In the genomic region with DNA sequence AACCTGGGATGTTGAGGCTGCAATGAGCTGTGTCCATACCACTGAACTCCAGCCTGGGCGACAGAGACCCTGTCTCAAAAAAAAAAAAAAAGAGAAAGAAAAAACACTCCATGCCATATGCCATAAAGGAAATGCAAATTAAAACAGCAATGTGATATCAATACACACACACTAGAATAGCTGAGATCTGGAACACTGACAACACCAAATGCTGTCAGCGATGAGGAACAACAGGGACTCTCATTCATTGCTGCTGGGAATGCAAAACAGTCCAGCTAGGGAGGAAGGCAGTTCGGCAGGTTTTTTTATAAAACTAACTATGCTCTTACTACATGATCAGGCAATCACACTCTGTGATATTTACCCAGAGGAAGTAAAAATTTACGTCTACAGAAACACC, we compare ENCODE assay signal across 22 cellular contexts. TPM values are rescaled to one million over a fixed set of nuclear protein-coding genes. Genes with fewer than 3 reads are reported as not detected.
DNase-seq lines count a peak whose midpoint lies in the region; TF ChIP-seq lines count a peak whose summit lies in the region.
"Had no signal": no experiment of that assay in that cellular context is flagged by ENCODE, and none has a peak within 500 bp of the region (broad histone marks: within the 10 kb centered on the region; RNA-seq: fewer than 3 reads in every experiment).

No MANE protein-coding gene starts in this region.

- DNase-seq in DMS 273 treated with DMSO at 0.1 percent for 48 hours (lab: John Stamatoyannopoulos, UW), result peak; percentile 23
- DNase-seq in NCI-H2107 (lab: John Stamatoyannopoulos, UW), result peak; percentile 34
- DNase-seq in occipital lobe (lab: John Stamatoyannopoulos, UW), result no peak
- DNase-seq in NCI-H1092 treated with DMSO at 0.1 percent for 48 hours (lab: John Stamatoyannopoulos, UW), result no peak
- no peak for DNase-seq in CD14-positive monocyte (ENCODE audit: low spot score)
- DNase-seq in DMS79 (lab: John Stamatoyannopoulos, UW), result no peak
- DNase-seq: activated CD4-positive, alpha-beta T cell treated with anti-CD3 and anti-CD28 coated beads for 48 hours; activated T-cell treated with anti-CD3 and anti-CD28 coated beads, Interleukin-2, amount 50 U/mL, for 4 hours; amniotic stem cell; foreskin keratinocyte; left ventricle myocardium superior; NCI-H1105 treated with DMSO at 0.1 percent for 48 hours; nephron progenitor cell; SJCRH30; stimulated activated naive CD4-positive, alpha-beta T cell treated with Interleukin-2 at 50 U/mL for 16 hours had no signal

- H3K4me3 Mint-ChIP-seq in nephron (peak overlapping the region in 2 of 3 experiments; percentile 47 to 61), CD14-positive monocyte (no peak overlapping the region)
- H3K4me3 Mint-ChIP-seq: activated T-cell treated with anti-CD3 and anti-CD28 coated beads, Interleukin-2, amount 50 U/mL, for 4 hours; nephron progenitor cell; T-helper 1 cell treated with Interleukin-12 subunit alpha and Interleukin-12 subunit beta and Interleukin-4 antibody, amounts not matched to agents 30 μg/mL and 1 μg/mL, for 36 hours had no signal

- H3K4me1 Mint-ChIP-seq in nephron (peaks cover 23% of the 10 kb centered on the region), CD14-positive monocyte (peaks cover 11% of the 10 kb centered on the region)

- peak overlapping the region; percentile 26 for H3K27ac ChIP-seq in VCaP
- H3K27ac ChIP-seq: BLaER1 treated with 17β-estradiol and CSF1 and Interleukin-3, amounts not matched to agents 10 nM and 100 nM; coronary artery; foreskin keratinocyte; SJCRH30 had no signal

- no peaks in the 10 kb centered on the region for H3K27me3 Mint-ChIP-seq in nephron (ENCODE audit: low read depth)
- H3K27me3 Mint-ChIP-seq in CD14-positive monocyte (ENCODE audit: low read depth in 3 of 3), result peaks cover 0 to 3% (median 0%) of the 10 kb centered on the region in 3 donors
- H3K27me3 Mint-ChIP-seq: IgD-negative memory B cell had no signal

- intact Hi-C loops in CD14-positive monocyte (cut with micrococcal nuclease), result loop anchor here (10.0 kb wide), 2 partner anchors 265 to 395 kb away; a partner anchor contains a TSS

- H3K27ac Mint-ChIP-seq in nephron, result peak overlapping the region in 1 of 3 experiments; percentile 69
- no peak overlapping the region for H3K27ac Mint-ChIP-seq in CD14-positive monocyte
- H3K27ac Mint-ChIP-seq: IgD-negative memory B cell; nephron progenitor cell; progenitor cell of endocrine pancreas; T-helper 1 cell treated with Interleukin-12 subunit alpha and Interleukin-12 subunit beta and Interleukin-4 antibody, amounts not matched to agents 30 μg/mL and 1 μg/mL, for 36 hours had no signal

- H3K36me3 Mint-ChIP-seq in nephron (ENCODE audit: low read depth), result no peaks in the 10 kb centered on the region
- no peaks in the 10 kb centered on the region for H3K36me3 Mint-ChIP-seq in CD14-positive monocyte
- H3K36me3 Mint-ChIP-seq: IgD-negative memory B cell had no signal

- H3K9me3 Mint-ChIP-seq in nephron (no peaks in the 10 kb centered on the region), CD14-positive monocyte (no peaks in the 10 kb centered on the region)
- H3K9me3 Mint-ChIP-seq: activated T-cell treated with anti-CD3 and anti-CD28 coated beads, Interleukin-2, amount 50 U/mL, for 4 hours; IgD-negative memory B cell; nephron progenitor cell; T-helper 1 cell treated with Interleukin-12 subunit alpha and Interleukin-12 subunit beta and Interleukin-4 antibody, amounts not matched to agents 30 μg/mL and 1 μg/mL, for 36 hours had no signal

- TF ChIP-seq CTCF in VCaP (conservative IDR thresholded peaks at IDR 0.05) (no peak), nephron (IDR thresholded peaks at IDR 0.05; ENCODE audit: unreplicated experiment in 3 of 3) (no peak), CD14-positive monocyte (IDR thresholded peaks at IDR 0.05) (no peak)

RNA-seq across cellular contexts. Expression of a gene that starts 3.4 kb away (rescaled TPM):
- 21.2 TPM for total RNA-seq in occipital lobe
- under 1 TPM; 0.14 to 0.22 TPM for polyA plus RNA-seq in CD14-positive monocyte

RNA-seq across cellular contexts. Expression of a gene that starts 5.4 kb away (rescaled TPM):
- total RNA-seq in occipital lobe, result 3.3 TPM
- 10 to 100 TPM; 13.0 to 13.6 TPM for polyA plus RNA-seq in CD14-positive monocyte

RNA-seq across cellular contexts. Expression of a gene that starts 10.8 kb away (rescaled TPM):
- total RNA-seq in occipital lobe, result 26.7 TPM
- polyA plus RNA-seq in CD14-positive monocyte, result 100 to 1,000 TPM; 152 to 167 TPM

Comparison
In these comparisons a context has a peak if more than half of its experiments do, and no peak if none do; other contexts are left out.
1. DNase-seq: peak in DMS 273 treated with DMSO at 0.1 percent for 48 hours (single experiment) and NCI-H2107 (single experiment); none in occipital lobe (single experiment), NCI-H1092 treated with DMSO at 0.1 percent for 48 hours (single experiment), CD14-positive monocyte (single experiment) and DMS79 (single experiment).
2. H3K4me3 Mint-ChIP-seq: peak in nephron (2 of 3); none in CD14-positive monocyte (0 of 2).